Comparison of ENCODE assay signal across 8 cellular contexts in the genomic region with DNA sequence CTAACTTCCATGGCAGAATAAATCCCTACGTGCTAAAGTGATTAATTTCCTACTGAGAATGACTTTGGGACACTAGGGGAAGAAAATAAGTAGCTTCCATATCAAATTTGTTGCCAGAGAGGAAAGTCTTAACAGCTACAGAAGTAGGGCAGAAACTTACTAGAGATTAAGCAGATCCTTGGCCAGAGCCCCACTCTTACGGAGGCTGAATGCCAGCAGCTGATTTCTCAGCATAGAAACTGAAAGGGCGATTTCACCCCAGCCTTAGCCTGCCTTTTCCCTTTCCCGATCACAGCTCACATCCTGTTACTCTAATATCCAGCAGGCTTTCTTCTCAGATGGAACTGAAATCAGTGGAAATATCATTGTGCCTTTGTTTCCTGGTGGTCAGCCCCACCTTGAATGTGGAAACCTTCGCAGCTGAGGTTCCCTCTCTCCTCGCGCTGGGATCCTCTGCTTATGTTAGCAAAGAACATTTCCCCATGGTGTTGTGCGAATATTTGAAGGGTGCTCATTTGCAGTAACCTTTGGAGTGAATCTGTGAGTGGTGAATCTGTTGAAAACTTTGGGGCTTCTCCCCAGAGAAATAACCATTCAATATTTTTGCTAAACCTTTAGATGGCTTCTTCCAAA. TPM values are rescaled to one million over a fixed set of nuclear protein-coding genes. Genes with fewer than 3 reads are reported as not detected.
DNase-seq lines count a peak whose midpoint lies in the region; ATAC-seq, FAIRE-seq and TF ChIP-seq lines count a peak whose summit lies in the region.
"Had no signal": no experiment of that assay in that cellular context is flagged by ENCODE, and none has a peak within 500 bp of the region (broad histone marks: within the 10 kb centered on the region; RNA-seq: fewer than 3 reads in every experiment).

No MANE protein-coding gene starts in this region.

- H3K9me3 ChIP-seq in Peyer's patch (no peaks in the 10 kb centered on the region), esophagus muscularis mucosa (no peaks in the 10 kb centered on the region), mucosa of descending colon (no peaks in the 10 kb centered on the region), tibial artery (no peaks in the 10 kb centered on the region)

- H3K27me3 ChIP-seq in Peyer's patch, result no peaks in the 10 kb centered on the region
- H3K27me3 ChIP-seq in esophagus muscularis mucosa, result no peaks in the 10 kb centered on the region
- H3K27me3 ChIP-seq in tibial artery, result no peaks in the 10 kb centered on the region

- no peaks in the 10 kb centered on the region for H3K36me3 Mint-ChIP-seq in osteocyte (ENCODE audit: unreplicated experiment)

- no peak overlapping the region for H3K4me3 Mint-ChIP-seq in osteocyte (ENCODE audit: unreplicated experiment)

- DNase-seq in Peyer's patch (peak in 1 of 3 donors; percentile 58), esophagus muscularis mucosa (ENCODE audit: extremely low spot score) (no peak), mucosa of descending colon (peak in 1 of 3 donors; percentile 52), tibial artery (peak in 1 of 2 donors; percentile 62), NCI-H2171 (lab: John Stamatoyannopoulos, UW) (no peak), osteocyte (ENCODE audit: extremely low spot score, unreplicated experiment) (no peak), GM12891 (ENCODE audit: insufficient read length, low spot score) (no peak)

- H3K27ac Mint-ChIP-seq in osteocyte (ENCODE audit: unreplicated experiment), result no peak overlapping the region

- H3K36me3 ChIP-seq in Peyer's patch (no peaks in the 10 kb centered on the region), esophagus muscularis mucosa (peaks cover 0 to 15% (median 4%) of the 10 kb centered on the region in 4 donors), mucosa of descending colon (ENCODE audit: low read depth) (no peaks in the 10 kb centered on the region), tibial artery (peaks cover 0 to 4% (median 0%) of the 10 kb centered on the region in 3 donors)

- no peak for FAIRE-seq in GM12891 (lab: Jason Lieb, UNC)
- FAIRE-seq: GM12892 had no signal

- no peak for TF ChIP-seq EP300 in esophagus muscularis mucosa (IDR thresholded peaks at IDR 0.05)

- peaks cover 10% of the 10 kb centered on the region for H3K27me3 Mint-ChIP-seq in osteocyte (ENCODE audit: unreplicated experiment)

- H3K27ac ChIP-seq in Peyer's patch, result peak overlapping the region; percentile 15 to 65 (median 44)
- H3K27ac ChIP-seq in esophagus muscularis mucosa (replicated peaks in 1 of 4), result peak overlapping the region; percentile 77 to 91 (median 90)
- H3K27ac ChIP-seq in tibial artery, result peak overlapping the region in 1 of 2 donors; percentile 38

- ATAC-seq in mucosa of descending colon, result peak; percentile 31

- TF ChIP-seq POLR2A in Peyer's patch (IDR thresholded peaks at IDR 0.05) (no peak), esophagus muscularis mucosa (IDR thresholded peaks at IDR 0.05; ENCODE audit: low read depth) (no peak), GM12891 (IDR thresholded peaks at IDR 0.05; ENCODE audit: low read depth, low read length) (no peak)

- peaks cover 1% of the 10 kb centered on the region for H3K4me1 Mint-ChIP-seq in osteocyte (ENCODE audit: unreplicated experiment)

- no peaks in the 10 kb centered on the region for H3K4me1 ChIP-seq in Peyer's patch
- peaks cover 21 to 64% (median 59%) of the 10 kb centered on the region in 4 donors for H3K4me1 ChIP-seq in esophagus muscularis mucosa
- H3K4me1 ChIP-seq in mucosa of descending colon (ENCODE audit: low read depth), result peaks cover 2% of the 10 kb centered on the region
- peaks cover 0 to 9% (median 0%) of the 10 kb centered on the region in 4 donors for H3K4me1 ChIP-seq in tibial artery

- no peaks in the 10 kb centered on the region for H3K9me3 Mint-ChIP-seq in osteocyte (ENCODE audit: unreplicated experiment)

- intact Hi-C loops in esophagus muscularis mucosa (cut with DNase I) (no loop called here), mucosa of descending colon (cut with DNase I, micrococcal nuclease) (no loop called here), tibial artery (cut with DNase I; ENCODE audit: low total_unique reads) (no loop called here)

- TF ChIP-seq CTCF in Peyer's patch (IDR thresholded peaks at IDR 0.05) (no peak), esophagus muscularis mucosa (IDR thresholded peaks at IDR 0.05) (no peak), mucosa of descending colon (IDR thresholded peaks at IDR 0.05) (no peak), tibial artery (IDR thresholded peaks at IDR 0.05) (no peak), osteocyte (IDR thresholded peaks at IDR 0.05) (no peak)

- H3K4me3 ChIP-seq in Peyer's patch (peak overlapping the region in 2 of 4 donors; percentile 11 to 24), esophagus muscularis mucosa (peak overlapping the region; percentile 19 to 50 (median 40)), mucosa of descending colon (no peak overlapping the region), tibial artery (peak overlapping the region; percentile 11 to 35)

- WGBS in esophagus muscularis mucosa, result 14% methylated on average over 8 of the region's 8 CpGs

TF ChIP-seq in GM12891, 5 proteins besides CTCF, POLR2A, EP300 and RAD21:
- TF ChIP-seq POLR2AphosphoS5 (IDR thresholded peaks at IDR 0.05; ENCODE audit: low read depth, low read length) (no peak), PAX5 (IDR thresholded peaks at IDR 0.05; ENCODE audit: insufficient read depth, low read length, severe bottlenecking) (no peak), SPI1 (IDR thresholded peaks at IDR 0.05; ENCODE audit: low read depth, low read length) (no peak), TAF1 (IDR thresholded peaks at IDR 0.05; ENCODE audit: low read depth, low read length) (no peak), POU2F2 (IDR thresholded peaks at IDR 0.05; ENCODE audit: low read depth, low read length) (no peak)

RNA-seq across cellular contexts. Expression of a gene that starts 8.4 kb away (rescaled TPM):
- total RNA-seq in Peyer's patch (1 to 10 TPM in 2 of 4 donors, under 1 TPM in 2; 0.35 to 3.2 (median 1.5) TPM), esophagus muscularis mucosa (10 to 100 TPM; 17.0 to 30.3 (median 21.0) TPM), mucosa of descending colon (10 to 100 TPM in 1 of 3 donors, 1 to 10 TPM in 2; 1.2 to 15.2 (median 2.1) TPM), osteocyte (1.8 TPM in 2 replicates)
- not detected for polyA plus RNA-seq in GM12891 (2012; ENCODE audit: low read depth, missing spikeins)
